In the genomic region with DNA sequence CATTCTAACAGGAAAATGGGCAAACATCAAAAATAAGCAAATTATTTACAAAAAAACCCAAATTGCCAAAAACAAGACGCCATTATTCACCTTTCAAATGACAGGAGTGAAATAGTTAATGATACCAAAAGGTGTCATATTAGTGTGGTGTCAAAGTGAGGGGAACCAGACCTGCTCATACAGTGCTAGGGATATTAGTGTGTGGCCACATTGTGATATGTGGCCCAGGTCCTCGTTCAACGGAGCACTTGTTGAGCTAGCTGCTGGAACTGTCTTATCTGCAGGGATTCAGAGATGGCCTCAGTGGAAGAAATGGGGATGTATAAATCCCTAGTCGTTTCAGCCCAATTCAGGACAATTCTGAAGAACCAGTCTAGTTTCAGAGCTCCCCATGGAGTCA, we compare ENCODE assay signal across 28 cellular contexts. TPM values are rescaled to one million over a fixed set of nuclear protein-coding genes. Genes with fewer than 3 reads are reported as not detected.
"Had no signal": no experiment of that assay in that cellular context is flagged by ENCODE, and none has a peak within 500 bp of the region (broad histone marks: within the 10 kb centered on the region; RNA-seq: fewer than 3 reads in every experiment).

No MANE protein-coding gene starts in this region.

- H3K4me3 ChIP-seq: colonic mucosa, coronary artery, dorsolateral prefrontal cortex, esophagus muscularis mucosa, esophagus squamous epithelium, gastrocnemius medialis, gastroesophageal sphincter, heart left ventricle, heart right ventricle had no signal

- FAIRE-seq: colon, endothelial cell of umbilical vein, frontal cortex had no signal

- H3K27ac ChIP-seq: colonic mucosa, coronary artery, dorsolateral prefrontal cortex, epithelial cell of prostate, esophagus muscularis mucosa, esophagus squamous epithelium, foreskin keratinocyte, gastrocnemius medialis, gastroesophageal sphincter, heart left ventricle, heart right ventricle had no signal

- H3K4me1 ChIP-seq: colonic mucosa, esophagus muscularis mucosa, esophagus squamous epithelium, foreskin keratinocyte, gastrocnemius medialis, gastroesophageal sphincter, heart left ventricle, heart right ventricle had no signal

- H3K36me3 ChIP-seq: colonic mucosa, esophagus muscularis mucosa, esophagus squamous epithelium, gastrocnemius medialis, gastroesophageal sphincter, heart left ventricle, heart right ventricle had no signal

- H3K27me3 ChIP-seq: colonic mucosa, esophagus muscularis mucosa, esophagus squamous epithelium, gastrocnemius medialis, gastroesophageal sphincter, heart left ventricle had no signal

- H3K9me3 ChIP-seq: colonic mucosa, esophagus squamous epithelium, gastrocnemius medialis had no signal

- DNase-seq: colonic mucosa; cortex of kidney; dermis blood vessel endothelial cell; dorsolateral prefrontal cortex; effector CD4-positive, alpha-beta T cell; effector CD8-positive, alpha-beta T cell; effector memory CD4-positive, alpha-beta T cell; effector memory CD8-positive, alpha-beta T cell; endodermal cell; erythroblast; esophagus squamous epithelium; foreskin fibroblast; foreskin keratinocyte; foreskin melanocyte; gastrocnemius medialis; glutamatergic neuron; head of caudate nucleus; heart left ventricle; heart right ventricle had no signal

- ATAC-seq: effector memory CD8-positive, alpha-beta T cell; esophagus mucosa; foreskin keratinocyte; gastrocnemius medialis; gastroesophageal sphincter; heart left ventricle; heart right ventricle had no signal

RNA-seq across cellular contexts. Expression of gene GPR85, which starts 41.2 kb away (rescaled TPM):
- total RNA-seq: epithelial cell of proximal tubule had no signal
